In genomic region chr5:129905467-129906176, GRCh38 we compare ENCODE assay signal across 8 cellular contexts. TPM values are rescaled to one million over a fixed set of nuclear protein-coding genes. Genes with fewer than 3 reads are reported as not detected.
DNase-seq lines count a peak whose midpoint lies in the region; ATAC-seq and TF ChIP-seq lines count a peak whose summit lies in the region.

No MANE protein-coding gene starts in this region.

- TF ChIP-seq EP300 in stomach (IDR thresholded peaks at IDR 0.05), result no peak

- POLR2A ChIA-PET in MCF 10A (lab: Yijun Ruan, JAX), result interaction anchor here (0.9 kb wide), 1 partner anchor 45 kb away, joined by 3 read pairs; no protein-coding TSS in a partner anchor

- no peaks in the 10 kb centered on the region for H3K9me3 ChIP-seq in stomach

- CTCF ChIA-PET in MCF 10A (lab: Yijun Ruan, JAX), result interaction anchor here (0.8 kb wide), 2 partner anchors 81 to 173 kb away, joined by 3 to 4 read pairs; no protein-coding TSS in a partner anchor

- H3K36me3 ChIP-seq in kidney epithelial cell (ENCODE audit: control insufficient read depth, insufficient read depth, low read length), result no peaks in the 10 kb centered on the region
- no peaks in the 10 kb centered on the region for H3K36me3 ChIP-seq in stomach

- H3K27ac Mint-ChIP-seq in MCF 10A (ENCODE audit: low read depth, unreplicated experiment), result no peak overlapping the region

- H3K4me1 Mint-ChIP-seq in MCF 10A (ENCODE audit: insufficient read depth, unreplicated experiment), result peaks cover 24% of the 10 kb centered on the region

- WGBS in stomach, 5 donors, result 1 to 2% (median 2%) methylated on average over 32 to 39 of the region's 39 CpGs

- no peak for ATAC-seq in HG03520 (IDR thresholded peaks at IDR 0.05; ENCODE audit: unreplicated experiment)
- no peak for ATAC-seq in GM18870 (IDR thresholded peaks at IDR 0.05; ENCODE audit: unreplicated experiment)

- DNase-seq in AG08395 (ENCODE audit: low spot score) (peak; percentile 1), HS-5 (ENCODE audit: low read depth) (peak; percentile 3), MCF 10A (ENCODE audit: unreplicated experiment) (peak; percentile 41), kidney epithelial cell (ENCODE audit: low read depth) (no peak), stomach (no peak)
- DNase-seq in activated CD4-positive, CD25-positive, alpha-beta regulatory T cell treated with anti-CD3 and anti-CD28 coated beads, Interleukin-2, amount 50 U/mL, for 72 hours, result no peak

- TF ChIP-seq CTCF in MCF 10A (IDR thresholded peaks at IDR 0.05; ENCODE audit: unreplicated experiment) (no peak), kidney epithelial cell (IDR thresholded peaks at IDR 0.05; ENCODE audit: insufficient read depth, low read length, poor library complexity, severe bottlenecking) (no peak), stomach (IDR thresholded peaks at IDR 0.05) (no peak)

- H3K27ac ChIP-seq in stomach, result peak overlapping the region in 2 of 5 donors; percentile 81 to 83

- no peaks in the 10 kb centered on the region for H3K36me3 Mint-ChIP-seq in MCF 10A (ENCODE audit: insufficient read depth, unreplicated experiment)

- no peaks in the 10 kb centered on the region for H3K27me3 ChIP-seq in kidney epithelial cell (ENCODE audit: control insufficient read depth, insufficient read depth, low read length)
- H3K27me3 ChIP-seq in stomach, result peaks cover 0 to 53% (median 25%) of the 10 kb centered on the region in 3 donors

- intact Hi-C loops in MCF 10A (cut with micrococcal nuclease) (loop anchor here (10.0 kb wide), 1 partner anchor 639 kb away; no protein-coding TSS in a partner anchor), stomach (cut with DNase I; ENCODE audit: low total_unique reads) (no loop called here)

- no TSS peak for BruUV-seq in MCF 10A (replicated peaks; lab: Mats Ljungman, UMichigan)

- no peak for TF ChIP-seq POLR2A in stomach (IDR thresholded peaks at IDR 0.05)

- H3K4me3 Mint-ChIP-seq in MCF 10A (ENCODE audit: unreplicated experiment), result peak overlapping the region; percentile 84

- peaks cover 7 to 34% (median 29%) of the 10 kb centered on the region in 4 donors for H3K4me1 ChIP-seq in stomach

- H3K27me3 Mint-ChIP-seq in MCF 10A (ENCODE audit: insufficient read depth, unreplicated experiment), result peaks cover 27% of the 10 kb centered on the region

- H3K4me3 ChIP-seq in kidney epithelial cell (ENCODE audit: low read depth, low read length), result peak overlapping the region; percentile 57
- H3K4me3 ChIP-seq in stomach, result peak overlapping the region; percentile 68 to 91 (median 70)

- no peaks in the 10 kb centered on the region for H3K9me3 Mint-ChIP-seq in MCF 10A (ENCODE audit: unreplicated experiment)

RNA-seq across cellular contexts. Expression of gene CHSY3, which starts 1.4 kb away (rescaled TPM):
- 0.82 and 1.2 TPM in 2 replicates for total RNA-seq in MCF 10A (2022)
- total RNA-seq in kidney epithelial cell, result 1.7 and 2.5 TPM in 2 replicates
- 1 to 10 TPM in 3 of 5 donors, under 1 TPM in 1, not detected in 1; under 0.01 to 6.1 (median 2.2) TPM for total RNA-seq in stomach
- polyA plus RNA-seq in stomach, result under 1 TPM; 0.15 to 0.31 (median 0.25) TPM

Comparison
In these comparisons a context has a peak if more than half of its experiments do, and no peak if none do; other contexts are left out.
1. DNase-seq: peak in AG08395 (single experiment), HS-5 (single experiment) and MCF 10A (single experiment); none in kidney epithelial cell (single experiment), stomach (single experiment) and activated CD4-positive, CD25-positive, alpha-beta regulatory T cell treated with anti-CD3 and anti-CD28 coated beads, Interleukin-2, amount 50 U/mL, for 72 hours (single experiment).